ENCODE assay signal across 12 cellular contexts in genomic region chr11:117816846-117817212, GRCh38. TPM values are rescaled to one million over a fixed set of nuclear protein-coding genes. Genes with fewer than 3 reads are reported as not detected.
DNase-seq lines count a peak whose midpoint lies in the region; ATAC-seq and TF ChIP-seq lines count a peak whose summit lies in the region.
"Had no signal": no experiment of that assay in that cellular context is flagged by ENCODE, and none has a peak within 500 bp of the region (broad histone marks: within the 10 kb centered on the region; RNA-seq: fewer than 3 reads in every experiment).

No MANE protein-coding gene starts in this region.

- H4K20me1 ChIP-seq in DND-41 (ENCODE audit: insufficient read depth, low read length) = no peaks in the 10 kb centered on the region; the same call in 1 of the 2 replicates
- no peaks in the 10 kb centered on the region for H4K20me1 ChIP-seq in osteoblast (ENCODE audit: insufficient read depth, low read length)

- H3K27me3 ChIP-seq in DND-41 (ENCODE audit: insufficient read depth, low read length, poor library complexity) = no peaks in the 10 kb centered on the region
- H3K27me3 ChIP-seq in HUES6 (ENCODE audit: control insufficient read depth, insufficient read depth, low read length) = no peaks in the 10 kb centered on the region
- H3K27me3 ChIP-seq in osteoblast (ENCODE audit: insufficient read depth, low read length) = no peaks in the 10 kb centered on the region
- H3K27me3 ChIP-seq: ovary had no signal

- peaks cover 7% of the 10 kb centered on the region for H3K79me2 ChIP-seq in DND-41 (ENCODE audit: insufficient read depth, low read length)
- no peaks in the 10 kb centered on the region for H3K79me2 ChIP-seq in osteoblast (ENCODE audit: insufficient read depth, low read length)

- H2AFZ ChIP-seq in DND-41 (ENCODE audit: low read depth, low read length) = no peak overlapping the region
- no peak overlapping the region for H2AFZ ChIP-seq in osteoblast (ENCODE audit: low read length)

- no peak overlapping the region for H3K4me3 ChIP-seq in DND-41 (ENCODE audit: low read depth in 1 of 2, low read length in 2 of 2)
- H3K4me3 ChIP-seq in HUES6 (ENCODE audit: low read depth, low read length) = peak overlapping the region; percentile 49
- H3K4me3 ChIP-seq in coronary artery = peak overlapping the region; percentile 40
- no peak overlapping the region for H3K4me3 ChIP-seq in osteoblast (ENCODE audit: insufficient read depth, low read length)
- H3K4me3 ChIP-seq: ovary had no signal

- no peak for ATAC-seq in DND-41 (ENCODE audit: insufficient read depth, low read depth)
- no peak for ATAC-seq in HG03457 (IDR thresholded peaks at IDR 0.05; ENCODE audit: unreplicated experiment)
- ATAC-seq in HG02642 (IDR thresholded peaks at IDR 0.05; ENCODE audit: poor library complexity, unreplicated experiment) = no peak

- in situ Hi-C loops in GM13976 (cut with MboI; ENCODE audit: low sequenced_read_pairs, unreplicated experiment) = no loop called here

- H3K36me3 ChIP-seq in DND-41 (ENCODE audit: insufficient read depth, low read length) (peaks cover 48% of the 10 kb centered on the region), HUES6 (ENCODE audit: control insufficient read depth, insufficient read depth, low read length) (no peaks in the 10 kb centered on the region), osteoblast (ENCODE audit: insufficient read depth, low read length) (no peaks in the 10 kb centered on the region)
- H3K36me3 ChIP-seq: ovary had no signal

- DNase-seq in DND-41 = peak; percentile 24
- DNase-seq in coronary artery (ENCODE audit: low spot score) = no peak
- DNase-seq in osteoblast (ENCODE audit: insufficient read length, low spot score, missing footprints) = peak; percentile 46
- no peak for DNase-seq in GM13976 (ENCODE audit: low spot score)
- no peak for DNase-seq in NCI-H510A (lab: John Stamatoyannopoulos, UW)
- DNase-seq: activated CD4-positive, CD25-positive, alpha-beta regulatory T cell; NCI-H774 had no signal

- H3K9me3 ChIP-seq in DND-41 (ENCODE audit: insufficient read depth, low read length, severe bottlenecking) (no peaks in the 10 kb centered on the region), HUES6 (ENCODE audit: control insufficient read depth, insufficient read depth, low read depth, low read length) (no peaks in the 10 kb centered on the region), osteoblast (ENCODE audit: low read depth, low read length) (no peaks in the 10 kb centered on the region)
- H3K9me3 ChIP-seq: ovary had no signal

- TF ChIP-seq CTCF in DND-41 (IDR thresholded peaks at IDR 0.05; ENCODE audit: borderline replicate concordance, extremely low read depth, low read length, poor library complexity, severe bottlenecking) (no peak), coronary artery (IDR thresholded peaks at IDR 0.05) (no peak), osteoblast (IDR thresholded peaks at IDR 0.05; ENCODE audit: extremely low read depth, low read depth, low read length) (no peak), GM13976 (IDR thresholded peaks at IDR 0.05; ENCODE audit: borderline replicate concordance, control extremely low read depth, extremely low read depth, insufficient read depth, missing control alignments) (no peak)

- H3K4me2 ChIP-seq in DND-41 (ENCODE audit: insufficient read depth, low read length) = no peak overlapping the region
- no peak overlapping the region for H3K4me2 ChIP-seq in osteoblast (ENCODE audit: insufficient read depth, low read length)

- H3K4me1 ChIP-seq in DND-41 (ENCODE audit: insufficient read depth, low read length) (peaks cover 63% of the 10 kb centered on the region), HUES6 (ENCODE audit: control insufficient read depth, insufficient read depth, low read length) (peaks cover 61% of the 10 kb centered on the region), osteoblast (ENCODE audit: insufficient read depth, low read length) (no peaks in the 10 kb centered on the region)

- H3K27ac ChIP-seq in DND-41 (ENCODE audit: low read length) (peak overlapping the region; percentile 37; the same call in 1 of the 2 replicates), HUES6 (ENCODE audit: low read depth, low read length) (peak overlapping the region; percentile 37; the same call in 1 of the 2 replicates), coronary artery (peak overlapping the region in 1 of 2 donors; percentile 81), osteoblast (ENCODE audit: low read depth, low read length) (no peak overlapping the region)
- H3K27ac ChIP-seq: ovary had no signal

- no peak overlapping the region for H3K9ac ChIP-seq in DND-41 (ENCODE audit: low read depth, low read length)
- peak overlapping the region; percentile 56 for H3K9ac ChIP-seq in HUES6 (ENCODE audit: low read length)

RNA-seq across cellular contexts. Expression of gene FXYD2, which starts 7.7 kb away (rescaled TPM):
- not detected in 2 replicates for total RNA-seq in osteoblast
- total RNA-seq: bronchial epithelial cell had no signal

RNA-seq across cellular contexts. Expression of gene DSCAML1, which starts 19.8 kb away (rescaled TPM):
- total RNA-seq in osteoblast = not detected in 2 replicates

RNA-seq across cellular contexts. Expression of gene FXYD6, which starts 59.6 kb away (rescaled TPM):
- not detected in 2 replicates for total RNA-seq in osteoblast
- total RNA-seq: bronchial epithelial cell had no signal

Comparison
In these comparisons a context has a peak if more than half of its experiments do, and no peak if none do; other contexts are left out.
1. DNase-seq: peak in DND-41 (single experiment) and osteoblast (single experiment); none in coronary artery (single experiment), GM13976 (single experiment) and NCI-H510A (single experiment).
2. H3K4me3 ChIP-seq: peak in HUES6 (single experiment) and coronary artery (single experiment); none in DND-41 (0 of 2) and osteoblast (single experiment).